ENCODE assay signal across 8 cellular contexts in the genomic region with DNA sequence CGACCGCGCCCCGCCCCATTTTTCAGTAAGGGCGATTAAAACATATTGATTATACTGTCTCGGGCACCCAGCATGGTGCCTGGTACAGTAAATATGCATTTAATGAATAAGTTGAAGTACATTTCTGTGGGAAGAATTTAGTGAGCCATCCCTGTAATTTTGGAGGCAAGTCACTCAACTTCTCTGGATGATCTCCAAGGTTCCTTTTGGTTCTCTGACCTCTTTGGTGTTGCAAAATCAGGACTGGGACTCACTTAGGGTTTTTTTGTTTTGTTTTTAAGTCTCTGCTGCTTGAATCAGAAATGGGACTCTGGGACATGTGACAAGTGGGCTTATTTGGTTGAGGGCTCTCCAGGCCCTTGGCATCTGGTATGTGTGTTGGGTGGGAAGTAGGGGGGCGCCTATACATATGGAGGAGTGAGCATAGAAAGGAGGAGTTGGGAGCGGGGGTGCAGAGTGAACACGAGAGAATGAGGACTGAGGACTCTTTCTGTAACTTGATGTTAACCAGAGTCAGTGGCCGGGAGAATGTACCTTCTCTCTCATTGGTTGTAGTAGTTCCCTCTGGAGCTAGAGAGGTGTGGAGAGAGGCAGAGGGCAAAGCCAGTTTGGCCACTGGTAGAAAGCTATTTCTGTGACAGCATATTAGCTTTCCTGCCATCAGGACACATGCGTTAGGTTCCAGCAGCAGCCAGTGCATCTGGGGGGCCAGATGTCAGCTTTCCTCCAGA. TPM values are rescaled to one million over a fixed set of nuclear protein-coding genes. Genes with fewer than 3 reads are reported as not detected.
A peak's percentile ranks its signal among the peaks of the same experiment; 100 is the strongest.
DNase-seq lines count a peak whose midpoint lies in the region; ATAC-seq and TF ChIP-seq lines count a peak whose summit lies in the region.

No MANE protein-coding gene starts in this region.

- DNase-seq in SK-N-MC (ENCODE audit: low read depth, low spot score) (no peak), fibroblast of the aortic adventitia (ENCODE audit: low read depth) (peak; percentile 56), sciatic nerve (ENCODE audit: low spot score) (no peak), NCI-H345 treated with DMSO at 0.1 percent for 48 hours (lab: John Stamatoyannopoulos, UW; ENCODE audit: unreplicated experiment) (no peak)

- peak; percentile 52 for ATAC-seq in sciatic nerve
- no peak for ATAC-seq in GM18861 (IDR thresholded peaks at IDR 0.05; ENCODE audit: unreplicated experiment)
- ATAC-seq in GM21381 (IDR thresholded peaks at IDR 0.05; ENCODE audit: unreplicated experiment) = no peak
- ATAC-seq in GM18505 (IDR thresholded peaks at IDR 0.05; ENCODE audit: unreplicated experiment) = no peak

- no peaks in the 10 kb centered on the region for H3K9me3 ChIP-seq in SK-N-MC (ENCODE audit: low read depth, low read length)

- no peaks in the 10 kb centered on the region for H3K36me3 ChIP-seq in SK-N-MC (ENCODE audit: insufficient read depth, low read length)

- H3K4me3 ChIP-seq in GM08714 (ENCODE audit: low read length) (peak overlapping the region; percentile 83), SK-N-MC (peak overlapping the region; percentile 91), fibroblast of the aortic adventitia (ENCODE audit: low read depth, low read length) (peak overlapping the region; percentile 79)

- TF ChIP-seq POLR2A in GM18505 (IDR thresholded peaks at IDR 0.05; ENCODE audit: borderline replicate concordance, extremely low read depth, insufficient read depth, insufficient read length) = no peak

- intact Hi-C loops in sciatic nerve (cut with DNase I) = loop anchor here (10.0 kb wide), 1 partner anchor 131 kb away; no protein-coding TSS in a partner anchor

- TF ChIP-seq CTCF in fibroblast of the aortic adventitia (IDR thresholded peaks at IDR 0.05; ENCODE audit: insufficient read depth, low read length) = no peak

- H3K9ac ChIP-seq in SK-N-MC (ENCODE audit: insufficient read length) = no peak overlapping the region

- no peak overlapping the region for H3K27ac ChIP-seq in SK-N-MC

RNA-seq across cellular contexts. Expression of a gene that starts 1.9 kb away (rescaled TPM):
- total RNA-seq in fibroblast of the aortic adventitia (ENCODE audit: low replicate concordance) (32.1 and 45.0 TPM in 2 replicates), sciatic nerve (89.2 TPM)

RNA-seq across cellular contexts. Expression of a gene that starts 49.8 kb away (rescaled TPM):
- total RNA-seq in fibroblast of the aortic adventitia (ENCODE audit: low replicate concordance) = 10.4 and 16.6 TPM in 2 replicates
- 12.9 TPM for total RNA-seq in sciatic nerve
